Comparison of ENCODE assay signal across 9 cellular contexts in genomic region chr17:57607553-57608120, GRCh38.
DNase-seq lines count a peak whose midpoint lies in the region; TF ChIP-seq lines count a peak whose summit lies in the region.
"Had no signal": no experiment of that assay in that cellular context is flagged by ENCODE, and none has a peak within 500 bp of the region (broad histone marks: within the 10 kb centered on the region; RNA-seq: fewer than 3 reads in every experiment).

No MANE protein-coding gene starts in this region.

- no peaks in the 10 kb centered on the region for H3K9me3 ChIP-seq in osteoblast (ENCODE audit: low read depth, low read length)
- H3K9me3 ChIP-seq: heart left ventricle had no signal

- no peak overlapping the region for H2AFZ ChIP-seq in osteoblast (ENCODE audit: low read length)

- TF ChIP-seq CTCF in fibroblast of mammary gland (conservative IDR thresholded peaks at IDR 0.05; ENCODE audit: control insufficient read depth, insufficient read depth, low read depth, low read length), result no peak
- no peak for TF ChIP-seq CTCF in osteoblast (IDR thresholded peaks at IDR 0.05; ENCODE audit: extremely low read depth, low read depth, low read length)

- no peaks in the 10 kb centered on the region for H3K4me1 ChIP-seq in osteoblast (ENCODE audit: insufficient read depth, low read length)

- H3K27me3 ChIP-seq in osteoblast (ENCODE audit: insufficient read depth, low read length), result no peaks in the 10 kb centered on the region
- H3K27me3 ChIP-seq: heart left ventricle had no signal

- DNase-seq in A172 (ENCODE audit: low spot score) (peak; percentile 61), HCEC 1CT (peak; percentile 21), RPMI8226 (peak; percentile 16), fibroblast of mammary gland (ENCODE audit: low read depth) (peak; percentile 21), SKM-1 (lab: John Stamatoyannopoulos, UW; ENCODE audit: unreplicated experiment) (no peak), osteoblast (ENCODE audit: insufficient read length, low spot score, missing footprints) (no peak), cerebellar cortex (ENCODE audit: low spot score) (no peak), COLO829 (ENCODE audit: low spot score) (no peak)
- DNase-seq: heart left ventricle had no signal

- H3K36me3 ChIP-seq in osteoblast (ENCODE audit: insufficient read depth, low read length), result no peaks in the 10 kb centered on the region
- H3K36me3 ChIP-seq: heart left ventricle had no signal

- no peak overlapping the region for H3K4me2 ChIP-seq in osteoblast (ENCODE audit: insufficient read depth, low read length)

- H4K20me1 ChIP-seq in osteoblast (ENCODE audit: insufficient read depth, low read length), result no peaks in the 10 kb centered on the region

- H3K4me3 ChIP-seq in fibroblast of mammary gland (ENCODE audit: control insufficient read depth, low read depth, low read length), result no peak overlapping the region
- no peak overlapping the region for H3K4me3 ChIP-seq in osteoblast (ENCODE audit: insufficient read depth, low read length)
- H3K4me3 ChIP-seq: heart left ventricle had no signal

- H3K79me2 ChIP-seq in osteoblast (ENCODE audit: insufficient read depth, low read length), result no peaks in the 10 kb centered on the region

- H3K27ac ChIP-seq in osteoblast (ENCODE audit: low read depth, low read length), result no peak overlapping the region

Comparison
In these comparisons a context has a peak if more than half of its experiments do, and no peak if none do; other contexts are left out.
1. DNase-seq: peak in A172 (single experiment), HCEC 1CT (single experiment), RPMI8226 (single experiment) and fibroblast of mammary gland (single experiment); none in SKM-1 (single experiment), osteoblast (single experiment), cerebellar cortex (single experiment) and COLO829 (single experiment).